Comparison of ENCODE assay signal across 9 cellular contexts in genomic region chr16:19210968-19211367, GRCh38. TPM values are rescaled to one million over a fixed set of nuclear protein-coding genes. Genes with fewer than 3 reads are reported as not detected.
DNase-seq lines count a peak whose midpoint lies in the region; ATAC-seq lines count a peak whose summit lies in the region.
"Had no signal": no experiment of that assay in that cellular context is flagged by ENCODE, and none has a peak within 500 bp of the region (broad histone marks: within the 10 kb centered on the region; RNA-seq: fewer than 3 reads in every experiment).

No MANE protein-coding gene starts in this region.

- no peak overlapping the region for H3K4me3 Mint-ChIP-seq in stimulated activated effector memory CD8-positive, alpha-beta T cell treated with anti-CD3 and anti-CD28 coated beads, Interleukin-12 subunit alpha, Interleukin-12 subunit beta, amount 100 ng/mL, for 72 hours
- H3K4me3 Mint-ChIP-seq: activated CD4-positive, alpha-beta memory T cell treated with anti-CD3 and anti-CD28 coated beads, Interleukin-2, amount 10 ng/mL, durations not matched to agents 7 days and 5 days had no signal

- H3K27ac Mint-ChIP-seq in stimulated activated effector memory CD8-positive, alpha-beta T cell treated with anti-CD3 and anti-CD28 coated beads, Interleukin-12 subunit alpha, Interleukin-12 subunit beta, amount 100 ng/mL, for 72 hours = no peak overlapping the region
- H3K27ac Mint-ChIP-seq: activated CD4-positive, alpha-beta memory T cell treated with anti-CD3 and anti-CD28 coated beads, Interleukin-2, amount 10 ng/mL, durations not matched to agents 7 days and 5 days had no signal

- H3K9me3 Mint-ChIP-seq in stimulated activated effector memory CD8-positive, alpha-beta T cell treated with anti-CD3 and anti-CD28 coated beads, Interleukin-12 subunit alpha, Interleukin-12 subunit beta, amount 100 ng/mL, for 72 hours = peaks cover 4% of the 10 kb centered on the region

- H3K36me3 Mint-ChIP-seq in stimulated activated effector memory CD8-positive, alpha-beta T cell treated with anti-CD3 and anti-CD28 coated beads, Interleukin-12 subunit alpha, Interleukin-12 subunit beta, amount 100 ng/mL, for 72 hours = no peaks in the 10 kb centered on the region

- DNase-seq in MV-4-11 (lab: John Stamatoyannopoulos, UW) (peak; percentile 66), pons (ENCODE audit: low spot score) (peak; percentile 41), mesenteric fat pad (ENCODE audit: low spot score) (no peak)
- DNase-seq in stimulated activated effector memory CD8-positive, alpha-beta T cell treated with anti-CD3 and anti-CD28 coated beads, Interleukin-12 subunit alpha, Interleukin-12 subunit beta, amount 100 ng/mL, for 72 hours (ENCODE audit: low spot score in 2 of 2) = no peak
- no peak for DNase-seq in activated naive CD4-positive, alpha-beta T cell (lab: John Stamatoyannopoulos, UW)
- DNase-seq: activated CD4-positive, alpha-beta memory T cell treated with anti-CD3 and anti-CD28 coated beads, Interleukin-2, amount 10 ng/mL, durations not matched to agents 7 days and 5 days; body of pancreas had no signal

- ATAC-seq in GM18909 (IDR thresholded peaks at IDR 0.05; ENCODE audit: poor library complexity, unreplicated experiment) (peak; percentile 33), HG02623 (IDR thresholded peaks at IDR 0.05; ENCODE audit: unreplicated experiment) (peak; percentile 28)
- ATAC-seq in stimulated activated effector memory CD8-positive, alpha-beta T cell treated with anti-CD3 and anti-CD28 coated beads, Interleukin-12 subunit alpha, Interleukin-12 subunit beta, amount 100 ng/mL, for 72 hours = no peak
- ATAC-seq: body of pancreas had no signal

- H3K4me1 Mint-ChIP-seq in stimulated activated effector memory CD8-positive, alpha-beta T cell treated with anti-CD3 and anti-CD28 coated beads, Interleukin-12 subunit alpha, Interleukin-12 subunit beta, amount 100 ng/mL, for 72 hours = no peaks in the 10 kb centered on the region
- H3K4me1 Mint-ChIP-seq: activated CD4-positive, alpha-beta memory T cell treated with anti-CD3 and anti-CD28 coated beads, Interleukin-2, amount 10 ng/mL, durations not matched to agents 7 days and 5 days had no signal

RNA-seq across cellular contexts. Expression of gene SYT17, which starts 42.9 kb away (rescaled TPM):
- total RNA-seq in mesenteric fat pad = 1.1 TPM
- total RNA-seq: activated CD4-positive, alpha-beta memory T cell treated with anti-CD3 and anti-CD28 coated beads, Interleukin-2, amount 10 ng/mL, durations not matched to agents 7 days and 5 days had no signal

Comparison
In these comparisons a context has a peak if more than half of its experiments do, and no peak if none do; other contexts are left out.
1. DNase-seq: peak in MV-4-11 (single experiment) and pons (single experiment); none in stimulated activated effector memory CD8-positive, alpha-beta T cell treated with anti-CD3 and anti-CD28 coated beads, Interleukin-12 subunit alpha, Interleukin-12 subunit beta, amount 100 ng/mL, for 72 hours (0 of 2), activated naive CD4-positive, alpha-beta T cell (0 of 4) and mesenteric fat pad (single experiment).